In the genomic region with DNA sequence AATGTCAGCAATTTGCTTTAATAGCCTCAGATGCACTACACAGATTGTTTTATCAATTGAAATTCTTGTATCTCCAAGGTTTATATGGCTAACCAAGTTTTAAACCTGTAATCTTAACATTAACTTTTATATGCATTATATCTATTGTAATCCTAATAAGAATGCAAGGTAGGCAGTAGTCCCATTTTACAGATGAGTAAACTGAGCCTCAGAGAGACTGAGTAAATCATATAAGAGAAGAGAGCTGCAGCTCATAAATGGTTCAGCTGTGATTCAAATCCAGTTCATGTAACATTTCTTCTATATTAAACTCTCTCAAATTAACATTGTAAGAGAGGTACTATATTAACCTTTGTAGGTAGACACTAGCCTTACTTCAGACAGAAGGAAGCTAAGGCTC, we compare ENCODE assay signal across 32 cellular contexts.
"Had no signal": no experiment of that assay in that cellular context is flagged by ENCODE, and none has a peak within 500 bp of the region (broad histone marks: within the 10 kb centered on the region; RNA-seq: fewer than 3 reads in every experiment).

No MANE protein-coding gene starts in this region.

- DNase-seq: activated B cell treated with CpG ODN at 0.5 μM for 24 hours; activated CD4-positive, alpha-beta T cell treated with anti-CD3 and anti-CD28 coated beads for 1 hour; activated CD4-positive, alpha-beta T cell treated with anti-CD3 and anti-CD28 coated beads, Interleukin-2, amount 50 U/mL, for 4 hours; activated CD8-positive, alpha-beta T cell treated with anti-CD3 and anti-CD28 coated beads for 36 hours; activated effector memory CD4-positive, alpha-beta T cell treated with anti-CD3 and anti-CD28 coated beads, Interleukin-2, amount 50 U/mL, for 16 hours; activated naive CD4-positive, alpha-beta T cell; activated naive CD4-positive, alpha-beta T cell treated with anti-CD3 and anti-CD28 coated beads, Interleukin-2, amount 50 U/mL, for 16 hours; activated naive CD8-positive, alpha-beta T cell treated with anti-CD3 and anti-CD28 coated beads for 36 hours; activated T-cell treated with anti-CD3 and anti-CD28 coated beads, Interleukin-2, amount 50 U/mL, for 1 hour; activated T-cell treated with anti-CD3 and anti-CD28 coated beads, Interleukin-2, amount 50 U/mL, for 72 hours; amniotic stem cell; aorta; Kasumi-1; KG1; MG63; NCI-H1048; NCI-H1105 treated with DMSO at 0.1 percent for 48 hours; NCI-H1436; NCI-H1694; NCI-H1930; NCI-H345; NCI-H524 treated with DMSO at 0.1 percent for 48 hours; Peyer's patch; RPMI8226; SHP77 treated with DMSO at 0.1 percent for 48 hours; SW 1271; T-helper 1 cell; T-helper 9 cell had no signal

- H3K4me3 ChIP-seq: cardiac muscle cell, MG63, Peyer's patch had no signal

- H3K27ac ChIP-seq: cardiac muscle cell, Peyer's patch, VCaP had no signal

- H3K9me3 Mint-ChIP-seq: activated B cell treated with CpG ODN at 0.5 μM for 24 hours; activated CD4-positive, alpha-beta T cell treated with anti-CD3 and anti-CD28 coated beads, Interleukin-2, amount 10 ng/mL, durations not matched to agents 24 days and 14 days; activated CD8-positive, alpha-beta T cell treated with anti-CD3 and anti-CD28 coated beads for 36 hours; activated naive CD8-positive, alpha-beta T cell treated with anti-CD3 and anti-CD28 coated beads for 36 hours; activated T-cell treated with anti-CD3 and anti-CD28 coated beads, Interleukin-2, amount 50 U/mL, for 72 hours; activated T-helper 17 cell treated with anti-CD3 and anti-CD28 coated beads, Interleukin-2, amount 50 U/mL, for 72 hours had no signal

- H3K36me3 ChIP-seq: Peyer's patch had no signal

- H3K4me1 ChIP-seq: Peyer's patch had no signal

- H3K4me3 Mint-ChIP-seq: activated B cell treated with CpG ODN at 0.5 μM for 24 hours; activated CD4-positive, alpha-beta T cell treated with anti-CD3 and anti-CD28 coated beads, Interleukin-2, amount 10 ng/mL, durations not matched to agents 24 days and 14 days; activated CD8-positive, alpha-beta T cell treated with anti-CD3 and anti-CD28 coated beads for 36 hours; activated naive CD8-positive, alpha-beta T cell treated with anti-CD3 and anti-CD28 coated beads for 36 hours; activated T-cell treated with anti-CD3 and anti-CD28 coated beads, Interleukin-2, amount 50 U/mL, for 72 hours; activated T-helper 17 cell treated with anti-CD3 and anti-CD28 coated beads, Interleukin-2, amount 50 U/mL, for 72 hours had no signal

- H3K27ac Mint-ChIP-seq: activated B cell treated with CpG ODN at 0.5 μM for 24 hours; activated CD4-positive, alpha-beta T cell treated with anti-CD3 and anti-CD28 coated beads, Interleukin-2, amount 10 ng/mL, durations not matched to agents 24 days and 14 days; activated CD8-positive, alpha-beta T cell treated with anti-CD3 and anti-CD28 coated beads for 36 hours; activated naive CD8-positive, alpha-beta T cell treated with anti-CD3 and anti-CD28 coated beads for 36 hours; activated T-cell treated with anti-CD3 and anti-CD28 coated beads, Interleukin-2, amount 50 U/mL, for 72 hours; activated T-helper 17 cell treated with anti-CD3 and anti-CD28 coated beads, Interleukin-2, amount 50 U/mL, for 72 hours had no signal

- H3K36me3 Mint-ChIP-seq: activated naive CD8-positive, alpha-beta T cell treated with anti-CD3 and anti-CD28 coated beads for 36 hours had no signal

- H3K9me3 ChIP-seq: MG63, Peyer's patch had no signal

- H3K27me3 Mint-ChIP-seq: activated B cell treated with CpG ODN at 0.5 μM for 24 hours; activated CD8-positive, alpha-beta T cell treated with anti-CD3 and anti-CD28 coated beads for 36 hours; activated naive CD8-positive, alpha-beta T cell treated with anti-CD3 and anti-CD28 coated beads for 36 hours had no signal

- H3K27me3 ChIP-seq: cardiac muscle cell, MG63, Peyer's patch had no signal

- ATAC-seq: activated CD8-positive, alpha-beta T cell treated with anti-CD3 and anti-CD28 coated beads for 36 hours; activated T-cell treated with anti-CD3 and anti-CD28 coated beads, Interleukin-2, amount 50 U/mL, for 72 hours; activated T-helper 17 cell treated with anti-CD3 and anti-CD28 coated beads, Interleukin-2, amount 50 U/mL, for 72 hours had no signal
